ENCODE assay signal across 1 cellular context in the genomic region with DNA sequence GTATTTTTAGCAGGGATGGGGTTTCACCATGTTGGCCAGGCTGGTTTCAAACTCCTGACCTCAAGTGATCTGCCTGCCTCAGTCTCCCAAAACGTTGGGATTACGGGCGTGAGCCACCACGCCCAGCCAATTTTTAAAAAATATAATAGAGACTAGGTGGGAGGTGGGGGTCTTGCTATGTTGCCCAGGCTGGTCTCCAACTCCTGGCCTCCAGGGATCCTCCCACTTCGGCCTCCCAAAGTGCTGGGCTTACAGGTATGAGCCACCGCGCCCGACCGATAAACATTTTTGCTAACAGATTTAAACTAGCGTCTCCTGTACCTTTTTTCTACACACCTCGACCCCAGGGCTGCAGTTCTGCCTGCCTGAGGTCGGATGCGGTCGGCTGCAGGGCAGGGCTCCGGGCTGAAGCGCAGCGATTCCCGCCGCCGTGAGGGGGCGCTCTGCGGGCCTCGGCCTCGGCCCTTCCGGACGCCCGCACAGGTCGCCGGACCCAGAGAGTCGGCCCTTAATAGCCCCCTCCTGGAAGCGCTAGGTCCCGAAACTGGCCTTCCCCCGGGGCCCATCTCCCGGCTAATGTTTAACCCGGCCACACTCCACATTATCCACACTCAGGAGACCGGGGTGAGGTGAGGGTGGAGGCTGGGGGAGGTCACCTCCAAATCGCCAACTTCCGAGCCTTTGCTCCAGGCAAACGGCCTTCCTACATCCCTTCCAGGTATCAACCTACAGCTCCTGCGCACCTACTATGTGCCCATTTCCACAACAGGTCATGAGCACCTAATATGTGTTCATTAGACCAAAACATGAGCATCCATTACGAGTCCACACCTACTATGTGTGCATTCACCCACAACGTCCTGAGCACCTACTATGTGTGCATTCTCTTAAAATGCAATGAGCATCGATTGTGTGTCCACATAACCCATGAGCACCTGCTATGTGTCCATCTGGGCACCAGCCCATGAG.
TF ChIP-seq lines count a peak whose summit lies in the region.

No MANE protein-coding gene starts in this region.

TF ChIP-seq in HepG2, 621 proteins besides CTCF, POLR2A, EP300 and RAD21 (continued from another document and continues in another):
- TF ChIP-seq, protein P1, sequence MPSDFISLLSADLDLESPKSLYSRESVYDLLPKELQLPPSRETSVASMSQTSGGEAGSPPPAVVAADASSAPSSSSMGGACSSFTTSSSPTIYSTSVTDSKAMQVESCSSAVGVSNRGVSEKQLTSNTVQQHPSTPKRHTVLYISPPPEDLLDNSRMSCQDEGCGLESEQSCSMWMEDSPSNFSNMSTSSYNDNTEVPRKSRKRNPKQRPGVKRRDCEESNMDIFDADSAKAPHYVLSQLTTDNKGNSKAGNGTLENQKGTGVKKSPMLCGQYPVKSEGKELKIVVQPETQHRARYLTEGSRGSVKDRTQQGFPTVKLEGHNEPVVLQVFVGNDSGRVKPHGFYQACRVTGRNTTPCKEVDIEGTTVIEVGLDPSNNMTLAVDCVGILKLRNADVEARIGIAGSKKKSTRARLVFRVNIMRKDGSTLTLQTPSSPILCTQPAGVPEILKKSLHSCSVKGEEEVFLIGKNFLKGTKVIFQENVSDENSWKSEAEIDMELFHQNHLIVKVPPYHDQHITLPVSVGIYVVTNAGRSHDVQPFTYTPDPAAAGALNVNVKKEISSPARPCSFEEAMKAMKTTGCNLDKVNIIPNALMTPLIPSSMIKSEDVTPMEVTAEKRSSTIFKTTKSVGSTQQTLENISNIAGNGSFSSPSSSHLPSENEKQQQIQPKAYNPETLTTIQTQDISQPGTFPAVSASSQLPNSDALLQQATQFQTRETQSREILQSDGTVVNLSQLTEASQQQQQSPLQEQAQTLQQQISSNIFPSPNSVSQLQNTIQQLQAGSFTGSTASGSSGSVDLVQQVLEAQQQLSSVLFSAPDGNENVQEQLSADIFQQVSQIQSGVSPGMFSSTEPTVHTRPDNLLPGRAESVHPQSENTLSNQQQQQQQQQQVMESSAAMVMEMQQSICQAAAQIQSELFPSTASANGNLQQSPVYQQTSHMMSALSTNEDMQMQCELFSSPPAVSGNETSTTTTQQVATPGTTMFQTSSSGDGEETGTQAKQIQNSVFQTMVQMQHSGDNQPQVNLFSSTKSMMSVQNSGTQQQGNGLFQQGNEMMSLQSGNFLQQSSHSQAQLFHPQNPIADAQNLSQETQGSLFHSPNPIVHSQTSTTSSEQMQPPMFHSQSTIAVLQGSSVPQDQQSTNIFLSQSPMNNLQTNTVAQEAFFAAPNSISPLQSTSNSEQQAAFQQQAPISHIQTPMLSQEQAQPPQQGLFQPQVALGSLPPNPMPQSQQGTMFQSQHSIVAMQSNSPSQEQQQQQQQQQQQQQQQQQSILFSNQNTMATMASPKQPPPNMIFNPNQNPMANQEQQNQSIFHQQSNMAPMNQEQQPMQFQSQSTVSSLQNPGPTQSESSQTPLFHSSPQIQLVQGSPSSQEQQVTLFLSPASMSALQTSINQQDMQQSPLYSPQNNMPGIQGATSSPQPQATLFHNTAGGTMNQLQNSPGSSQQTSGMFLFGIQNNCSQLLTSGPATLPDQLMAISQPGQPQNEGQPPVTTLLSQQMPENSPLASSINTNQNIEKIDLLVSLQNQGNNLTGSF (CRISPR knock-in tag; IDR thresholded peaks at IDR 0.05), result no peak
- TF ChIP-seq HNF4G (IDR thresholded peaks at IDR 0.05; ENCODE audit: borderline replicate concordance, low read depth, low read length) (no peak; the same call in 1 of the 2 replicates), HNF4G (CRISPR knock-in tag; IDR thresholded peaks at IDR 0.05; ENCODE audit: borderline replicate concordance, low read depth) (peak; percentile 42; the same call in 1 of the 2 replicates), ZNF232 (CRISPR knock-in tag; IDR thresholded peaks at IDR 0.05; ENCODE audit: borderline replicate concordance) (0 out of 2 replicates have a peak, but pooled peaks have one; percentile 28), HNF4A (CRISPR knock-in tag; IDR thresholded peaks at IDR 0.05) (peak; percentile 9; the same call in 1 of the 2 replicates), BHLHE40 (IDR thresholded peaks at IDR 0.05; ENCODE audit: low read length) (peak; percentile 49), MXI1 (IDR thresholded peaks at IDR 0.05; ENCODE audit: borderline replicate concordance, low read depth, low read length) (no peak), ZNF567 (CRISPR knock-in tag; IDR thresholded peaks at IDR 0.05; ENCODE audit: borderline replicate concordance) (no peak), RFXAP (CRISPR knock-in tag; IDR thresholded peaks at IDR 0.05; ENCODE audit: borderline replicate concordance) (peak; percentile 27; the same call in 1 of the 2 replicates), ETV5 (CRISPR knock-in tag; IDR thresholded peaks at IDR 0.05; ENCODE audit: borderline replicate concordance) (peak; percentile 73; the same call in 1 of the 2 replicates), RXRA (CRISPR knock-in tag; IDR thresholded peaks at IDR 0.05) (peak; percentile 48), GTF3A (CRISPR knock-in tag; conservative IDR thresholded peaks at IDR 0.05) (0 out of 2 replicates have a peak, but pooled peaks have one; percentile 74), SIN3A (IDR thresholded peaks at IDR 0.05; ENCODE audit: borderline replicate concordance, low read depth, low read length) (no peak), NR1H2 (CRISPR knock-in tag; IDR thresholded peaks at IDR 0.05; ENCODE audit: borderline replicate concordance, low read depth) (no peak), KLF13 (CRISPR knock-in tag; IDR thresholded peaks at IDR 0.05) (no peak), ZNF343 (CRISPR knock-in tag; IDR thresholded peaks at IDR 0.05) (peak; percentile 54; the same call in 1 of the 2 replicates), ZKSCAN1 (IDR thresholded peaks at IDR 0.05; ENCODE audit: low read length) (peak; percentile 100), NR2F1 (CRISPR knock-in tag; IDR thresholded peaks at IDR 0.05) (0 out of 4 replicates have a peak, but pooled peaks have one; percentile 22 to 47), BCL6 (CRISPR knock-in tag; IDR thresholded peaks at IDR 0.05) (0 out of 2 replicates have a peak, but pooled peaks have one; percentile 4), ZSCAN21 (CRISPR knock-in tag; IDR thresholded peaks at IDR 0.05; ENCODE audit: borderline replicate concordance) (peak; percentile 31; the same call in 1 of the 2 replicates), KLF9 (CRISPR knock-in tag; IDR thresholded peaks at IDR 0.05; ENCODE audit: low read depth) (0 out of 2 replicates have a peak, but pooled peaks have one; percentile 49), HNRNPLL (IDR thresholded peaks at IDR 0.05; ENCODE audit: low read depth, low read length, poor library complexity, severe bottlenecking) (peak; percentile 49), KAT8 (CRISPR knock-in tag; IDR thresholded peaks at IDR 0.05) (0 out of 2 replicates have a peak, but pooled peaks have one; percentile 48), ZNF263 (CRISPR knock-in tag; IDR thresholded peaks at IDR 0.05) (no peak; the same call in 1 of the 2 replicates), ZNF24 (IDR thresholded peaks at IDR 0.05) (no peak), ZNF746 (CRISPR knock-in tag; IDR thresholded peaks at IDR 0.05) (peak; percentile 36), KDM2A (CRISPR knock-in tag; IDR thresholded peaks at IDR 0.05; ENCODE audit: borderline replicate concordance, low read depth) (peak; percentile 72), KDM1A (CRISPR knock-in tag; IDR thresholded peaks at IDR 0.05) (peak; percentile 86)
- TF ChIP-seq, protein P2, sequence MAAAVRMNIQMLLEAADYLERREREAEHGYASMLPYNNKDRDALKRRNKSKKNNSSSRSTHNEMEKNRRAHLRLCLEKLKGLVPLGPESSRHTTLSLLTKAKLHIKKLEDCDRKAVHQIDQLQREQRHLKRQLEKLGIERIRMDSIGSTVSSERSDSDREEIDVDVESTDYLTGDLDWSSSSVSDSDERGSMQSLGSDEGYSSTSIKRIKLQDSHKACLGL (CRISPR knock-in tag; IDR thresholded peaks at IDR 0.05), result no peak
- TF ChIP-seq, protein P3, sequence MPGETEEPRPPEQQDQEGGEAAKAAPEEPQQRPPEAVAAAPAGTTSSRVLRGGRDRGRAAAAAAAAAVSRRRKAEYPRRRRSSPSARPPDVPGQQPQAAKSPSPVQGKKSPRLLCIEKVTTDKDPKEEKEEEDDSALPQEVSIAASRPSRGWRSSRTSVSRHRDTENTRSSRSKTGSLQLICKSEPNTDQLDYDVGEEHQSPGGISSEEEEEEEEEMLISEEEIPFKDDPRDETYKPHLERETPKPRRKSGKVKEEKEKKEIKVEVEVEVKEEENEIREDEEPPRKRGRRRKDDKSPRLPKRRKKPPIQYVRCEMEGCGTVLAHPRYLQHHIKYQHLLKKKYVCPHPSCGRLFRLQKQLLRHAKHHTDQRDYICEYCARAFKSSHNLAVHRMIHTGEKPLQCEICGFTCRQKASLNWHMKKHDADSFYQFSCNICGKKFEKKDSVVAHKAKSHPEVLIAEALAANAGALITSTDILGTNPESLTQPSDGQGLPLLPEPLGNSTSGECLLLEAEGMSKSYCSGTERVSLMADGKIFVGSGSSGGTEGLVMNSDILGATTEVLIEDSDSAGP (CRISPR knock-in tag; IDR thresholded peaks at IDR 0.05; ENCODE audit: borderline replicate concordance), result peak; percentile 70; the same call in 1 of the 2 replicates
- TF ChIP-seq, protein P4, sequence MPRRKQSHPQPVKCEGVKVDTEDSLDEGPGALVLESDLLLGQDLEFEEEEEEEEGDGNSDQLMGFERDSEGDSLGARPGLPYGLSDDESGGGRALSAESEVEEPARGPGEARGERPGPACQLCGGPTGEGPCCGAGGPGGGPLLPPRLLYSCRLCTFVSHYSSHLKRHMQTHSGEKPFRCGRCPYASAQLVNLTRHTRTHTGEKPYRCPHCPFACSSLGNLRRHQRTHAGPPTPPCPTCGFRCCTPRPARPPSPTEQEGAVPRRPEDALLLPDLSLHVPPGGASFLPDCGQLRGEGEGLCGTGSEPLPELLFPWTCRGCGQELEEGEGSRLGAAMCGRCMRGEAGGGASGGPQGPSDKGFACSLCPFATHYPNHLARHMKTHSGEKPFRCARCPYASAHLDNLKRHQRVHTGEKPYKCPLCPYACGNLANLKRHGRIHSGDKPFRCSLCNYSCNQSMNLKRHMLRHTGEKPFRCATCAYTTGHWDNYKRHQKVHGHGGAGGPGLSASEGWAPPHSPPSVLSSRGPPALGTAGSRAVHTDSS (CRISPR knock-in tag; conservative IDR thresholded peaks at IDR 0.05), result no peak
- TF ChIP-seq, protein P5, sequence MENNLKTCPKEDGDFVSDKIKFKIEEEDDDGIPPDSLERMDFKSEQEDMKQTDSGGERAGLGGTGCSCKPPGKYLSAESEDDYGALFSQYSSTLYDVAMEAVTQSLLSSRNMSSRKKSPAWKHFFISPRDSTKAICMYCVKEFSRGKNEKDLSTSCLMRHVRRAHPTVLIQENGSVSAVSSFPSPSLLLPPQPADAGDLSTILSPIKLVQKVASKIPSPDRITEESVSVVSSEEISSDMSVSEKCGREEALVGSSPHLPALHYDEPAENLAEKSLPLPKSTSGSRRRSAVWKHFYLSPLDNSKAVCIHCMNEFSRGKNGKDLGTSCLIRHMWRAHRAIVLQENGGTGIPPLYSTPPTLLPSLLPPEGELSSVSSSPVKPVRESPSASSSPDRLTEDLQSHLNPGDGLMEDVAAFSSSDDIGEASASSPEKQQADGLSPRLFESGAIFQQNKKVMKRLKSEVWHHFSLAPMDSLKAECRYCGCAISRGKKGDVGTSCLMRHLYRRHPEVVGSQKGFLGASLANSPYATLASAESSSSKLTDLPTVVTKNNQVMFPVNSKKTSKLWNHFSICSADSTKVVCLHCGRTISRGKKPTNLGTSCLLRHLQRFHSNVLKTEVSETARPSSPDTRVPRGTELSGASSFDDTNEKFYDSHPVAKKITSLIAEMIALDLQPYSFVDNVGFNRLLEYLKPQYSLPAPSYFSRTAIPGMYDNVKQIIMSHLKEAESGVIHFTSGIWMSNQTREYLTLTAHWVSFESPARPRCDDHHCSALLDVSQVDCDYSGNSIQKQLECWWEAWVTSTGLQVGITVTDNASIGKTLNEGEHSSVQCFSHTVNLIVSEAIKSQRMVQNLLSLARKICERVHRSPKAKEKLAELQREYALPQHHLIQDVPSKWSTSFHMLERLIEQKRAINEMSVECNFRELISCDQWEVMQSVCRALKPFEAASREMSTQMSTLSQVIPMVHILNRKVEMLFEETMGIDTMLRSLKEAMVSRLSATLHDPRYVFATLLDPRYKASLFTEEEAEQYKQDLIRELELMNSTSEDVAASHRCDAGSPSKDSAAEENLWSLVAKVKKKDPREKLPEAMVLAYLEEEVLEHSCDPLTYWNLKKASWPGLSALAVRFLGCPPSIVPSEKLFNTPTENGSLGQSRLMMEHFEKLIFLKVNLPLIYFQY (CRISPR knock-in tag; IDR thresholded peaks at IDR 0.05; ENCODE audit: borderline replicate concordance), result peak; percentile 76; the same call in 1 of the 2 replicates
- TF ChIP-seq, protein P6, sequence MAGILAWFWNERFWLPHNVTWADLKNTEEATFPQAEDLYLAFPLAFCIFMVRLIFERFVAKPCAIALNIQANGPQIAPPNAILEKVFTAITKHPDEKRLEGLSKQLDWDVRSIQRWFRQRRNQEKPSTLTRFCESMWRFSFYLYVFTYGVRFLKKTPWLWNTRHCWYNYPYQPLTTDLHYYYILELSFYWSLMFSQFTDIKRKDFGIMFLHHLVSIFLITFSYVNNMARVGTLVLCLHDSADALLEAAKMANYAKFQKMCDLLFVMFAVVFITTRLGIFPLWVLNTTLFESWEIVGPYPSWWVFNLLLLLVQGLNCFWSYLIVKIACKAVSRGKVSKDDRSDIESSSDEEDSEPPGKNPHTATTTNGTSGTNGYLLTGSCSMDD (CRISPR knock-in tag; IDR thresholded peaks at IDR 0.05), result no peak
- TF ChIP-seq, protein P7, sequence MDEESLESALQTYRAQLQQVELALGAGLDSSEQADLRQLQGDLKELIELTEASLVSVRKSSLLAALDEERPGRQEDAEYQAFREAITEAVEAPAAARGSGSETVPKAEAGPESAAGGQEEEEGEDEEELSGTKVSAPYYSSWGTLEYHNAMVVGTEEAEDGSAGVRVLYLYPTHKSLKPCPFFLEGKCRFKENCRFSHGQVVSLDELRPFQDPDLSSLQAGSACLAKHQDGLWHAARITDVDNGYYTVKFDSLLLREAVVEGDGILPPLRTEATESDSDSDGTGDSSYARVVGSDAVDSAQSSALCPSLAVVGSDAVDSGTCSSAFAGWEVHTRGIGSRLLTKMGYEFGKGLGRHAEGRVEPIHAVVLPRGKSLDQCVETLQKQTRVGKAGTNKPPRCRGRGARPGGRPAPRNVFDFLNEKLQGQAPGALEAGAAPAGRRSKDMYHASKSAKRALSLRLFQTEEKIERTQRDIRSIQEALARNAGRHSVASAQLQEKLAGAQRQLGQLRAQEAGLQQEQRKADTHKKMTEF (CRISPR knock-in tag; IDR thresholded peaks at IDR 0.05), result peak; percentile 62
- TF ChIP-seq, protein P8, sequence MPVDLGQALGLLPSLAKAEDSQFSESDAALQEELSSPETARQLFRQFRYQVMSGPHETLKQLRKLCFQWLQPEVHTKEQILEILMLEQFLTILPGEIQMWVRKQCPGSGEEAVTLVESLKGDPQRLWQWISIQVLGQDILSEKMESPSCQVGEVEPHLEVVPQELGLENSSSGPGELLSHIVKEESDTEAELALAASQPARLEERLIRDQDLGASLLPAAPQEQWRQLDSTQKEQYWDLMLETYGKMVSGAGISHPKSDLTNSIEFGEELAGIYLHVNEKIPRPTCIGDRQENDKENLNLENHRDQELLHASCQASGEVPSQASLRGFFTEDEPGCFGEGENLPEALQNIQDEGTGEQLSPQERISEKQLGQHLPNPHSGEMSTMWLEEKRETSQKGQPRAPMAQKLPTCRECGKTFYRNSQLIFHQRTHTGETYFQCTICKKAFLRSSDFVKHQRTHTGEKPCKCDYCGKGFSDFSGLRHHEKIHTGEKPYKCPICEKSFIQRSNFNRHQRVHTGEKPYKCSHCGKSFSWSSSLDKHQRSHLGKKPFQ (CRISPR knock-in tag; IDR thresholded peaks at IDR 0.05; ENCODE audit: insufficient replicate concordance), result peak; percentile 33
